31 cellular contexts compared by ENCODE assay signal in the genomic region with DNA sequence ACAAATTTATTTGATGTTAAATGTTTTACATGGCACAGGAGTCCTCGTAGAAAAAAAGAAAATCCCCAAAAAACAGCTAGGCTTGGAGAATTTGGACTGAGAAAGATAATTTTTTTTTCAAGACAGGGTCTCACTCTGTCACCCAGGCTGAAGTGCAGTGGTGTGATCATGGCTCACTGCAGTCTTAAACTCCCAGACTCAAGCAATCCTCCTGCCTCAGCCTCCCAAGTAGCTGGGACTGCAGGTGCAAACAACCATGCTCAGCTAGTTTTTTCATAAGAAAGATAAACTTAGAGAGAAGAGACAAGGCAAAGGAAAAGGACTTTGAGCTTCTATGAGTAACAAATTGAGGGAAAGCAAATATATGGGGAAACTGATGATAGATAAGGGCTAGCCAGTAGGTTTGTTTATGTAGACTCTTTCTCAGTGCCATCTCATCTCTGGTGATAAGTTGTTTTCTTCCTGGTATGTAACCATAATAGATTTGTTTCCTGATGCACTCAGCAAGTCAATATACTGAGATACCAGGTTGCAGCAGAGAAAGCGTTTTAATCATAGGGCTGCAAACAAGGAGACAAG.
"Had no signal": no experiment of that assay in that cellular context is flagged by ENCODE, and none has a peak within 500 bp of the region (broad histone marks: within the 10 kb centered on the region; RNA-seq: fewer than 3 reads in every experiment).

No MANE protein-coding gene starts in this region.

- H3K4me1 ChIP-seq: adrenal gland, ascending aorta, gastroesophageal sphincter, testis, transverse colon had no signal

- H3K36me3 ChIP-seq: adrenal gland, ascending aorta, cardiac muscle cell, gastroesophageal sphincter, ovary, transverse colon had no signal

- H3K9me3 ChIP-seq: adrenal gland, ascending aorta, gastroesophageal sphincter, ovary, testis, transverse colon had no signal

- FAIRE-seq: endothelial cell of umbilical vein, kidney, TTC549 had no signal

- H3K9me3 Mint-ChIP-seq: activated CD8-positive, alpha-beta T cell treated with anti-CD3 and anti-CD28 coated beads for 36 hours; activated naive CD4-positive, alpha-beta T cell treated with anti-CD3 and anti-CD28 coated beads for 36 hours; activated naive CD8-positive, alpha-beta T cell treated with anti-CD3 and anti-CD28 coated beads for 36 hours; activated T-cell treated with anti-CD3 and anti-CD28 coated beads, Interleukin-2, amount 50 U/mL, for 4 hours; immature natural killer cell; mesothelial cell of epicardium had no signal

- H3K27ac ChIP-seq: adrenal gland, ascending aorta, cardiac muscle cell, coronary artery, dorsolateral prefrontal cortex, gastroesophageal sphincter, ovary, skin epidermis, testis, transverse colon had no signal

- H3K27me3 ChIP-seq: adrenal gland, ascending aorta, cardiac muscle cell, gastroesophageal sphincter, ovary, testis, transverse colon had no signal

- H3K27ac Mint-ChIP-seq: activated CD4-positive, alpha-beta T cell treated with anti-CD3 and anti-CD28 coated beads, Interleukin-2, amount 10 ng/mL, durations not matched to agents 7 days and 5 days; activated CD8-positive, alpha-beta T cell treated with anti-CD3 and anti-CD28 coated beads for 36 hours; activated naive CD4-positive, alpha-beta T cell treated with anti-CD3 and anti-CD28 coated beads for 36 hours; activated naive CD8-positive, alpha-beta T cell treated with anti-CD3 and anti-CD28 coated beads for 36 hours; brain; immature natural killer cell; mesothelial cell of epicardium; progenitor cell of endocrine pancreas had no signal

- H3K36me3 Mint-ChIP-seq: activated naive CD8-positive, alpha-beta T cell treated with anti-CD3 and anti-CD28 coated beads for 36 hours; brain; immature natural killer cell; mesothelial cell of epicardium had no signal

- H3K4me3 Mint-ChIP-seq: activated CD4-positive, alpha-beta T cell treated with anti-CD3 and anti-CD28 coated beads, Interleukin-2, amount 10 ng/mL, durations not matched to agents 7 days and 5 days; activated CD8-positive, alpha-beta T cell treated with anti-CD3 and anti-CD28 coated beads for 36 hours; activated naive CD4-positive, alpha-beta T cell treated with anti-CD3 and anti-CD28 coated beads for 36 hours; activated naive CD8-positive, alpha-beta T cell treated with anti-CD3 and anti-CD28 coated beads for 36 hours; activated T-cell treated with anti-CD3 and anti-CD28 coated beads, Interleukin-2, amount 50 U/mL, for 4 hours; brain; immature natural killer cell; mesothelial cell of epicardium; naive thymus-derived CD4-positive, alpha-beta T cell had no signal

- DNase-seq: activated CD4-positive, alpha-beta T cell treated with anti-CD3 and anti-CD28 coated beads, Interleukin-2, amount 10 ng/mL, durations not matched to agents 7 days and 5 days; activated CD4-positive, CD25-positive, alpha-beta regulatory T cell treated with anti-CD3 and anti-CD28 coated beads, Interleukin-2, amount 50 U/mL, for 72 hours; activated CD8-positive, alpha-beta T cell treated with anti-CD3 and anti-CD28 coated beads for 36 hours; activated effector memory CD4-positive, alpha-beta T cell treated with anti-CD3 and anti-CD28 coated beads, Interleukin-2, amount 50 U/mL, for 16 hours; activated naive CD4-positive, alpha-beta T cell treated with anti-CD3 and anti-CD28 coated beads for 36 hours; activated naive CD8-positive, alpha-beta T cell treated with anti-CD3 and anti-CD28 coated beads for 36 hours; activated T-cell treated with anti-CD3 and anti-CD28 coated beads, Interleukin-2, amount 50 U/mL, for 4 hours; adrenal gland; dorsolateral prefrontal cortex; hypothalamus; immature natural killer cell; kidney; left colon; naive thymus-derived CD4-positive, alpha-beta T cell; ovary; stimulated activated CD4-positive, alpha-beta T cell treated with anti-CD3 and anti-CD28 coated beads, Interleukin-12 subunit alpha, Interleukin-12 subunit beta, amount 100 ng/mL, for 4 hours; stimulated activated CD4-positive, alpha-beta T cell treated with anti-CD3 and anti-CD28 coated beads, Interleukin-4, amount 100 ng/mL, for 1 hour; stimulated activated naive CD8-positive, alpha-beta T cell treated with anti-CD3 and anti-CD28 coated beads, Interleukin-15, Interleukin-2, amounts not matched to agents 100 U/mL and 50 U/mL, for 24 hours; testis; transverse colon had no signal

- H3K27me3 Mint-ChIP-seq: activated CD4-positive, alpha-beta T cell treated with anti-CD3 and anti-CD28 coated beads, Interleukin-2, amount 10 ng/mL, durations not matched to agents 7 days and 5 days; activated CD8-positive, alpha-beta T cell treated with anti-CD3 and anti-CD28 coated beads for 36 hours; activated naive CD8-positive, alpha-beta T cell treated with anti-CD3 and anti-CD28 coated beads for 36 hours; naive thymus-derived CD4-positive, alpha-beta T cell; progenitor cell of endocrine pancreas had no signal

- H3K4me1 Mint-ChIP-seq: brain, immature natural killer cell, mesothelial cell of epicardium had no signal

- ATAC-seq: activated CD8-positive, alpha-beta T cell treated with anti-CD3 and anti-CD28 coated beads for 36 hours; gastroesophageal sphincter; left colon; naive thymus-derived CD4-positive, alpha-beta T cell; sciatic nerve; stimulated activated naive CD8-positive, alpha-beta T cell treated with anti-CD3 and anti-CD28 coated beads, Interleukin-15, Interleukin-2, amounts not matched to agents 100 U/mL and 50 U/mL, for 24 hours had no signal

- H3K4me3 ChIP-seq: adrenal gland, ascending aorta, cardiac muscle cell, coronary artery, dorsolateral prefrontal cortex, gastroesophageal sphincter, ovary, skin epidermis, testis, transverse colon had no signal
